ENCODE assay signal across 25 cellular contexts in the genomic region with DNA sequence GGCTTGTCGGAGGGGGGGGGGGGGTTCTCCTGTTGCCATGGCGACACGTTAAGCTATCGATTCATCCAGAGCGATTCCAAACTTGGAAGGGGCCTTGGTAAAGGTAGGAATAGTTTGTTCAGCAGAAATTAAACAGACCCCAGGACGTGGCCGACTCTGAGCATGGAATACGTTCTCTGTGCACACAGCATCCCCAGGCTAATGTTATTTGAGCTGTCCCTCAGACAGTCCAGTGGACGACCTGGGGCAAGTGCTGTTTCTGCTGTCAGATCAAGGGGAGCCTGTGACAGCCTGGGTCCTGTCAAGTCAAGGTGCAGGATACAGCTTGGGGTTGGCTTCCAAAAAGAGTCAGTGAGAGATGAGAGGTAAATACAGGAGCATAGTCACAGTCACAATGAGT.
"Had no signal": no experiment of that assay in that cellular context is flagged by ENCODE, and none has a peak within 500 bp of the region (broad histone marks: within the 10 kb centered on the region; RNA-seq: fewer than 3 reads in every experiment).

No MANE protein-coding gene starts in this region.

- DNase-seq: activated CD4-positive, alpha-beta memory T cell treated with anti-CD3 and anti-CD28 coated beads for 36 hours; activated CD4-positive, alpha-beta T cell treated with anti-CD3 and anti-CD28 coated beads for 4 hours; activated naive CD8-positive, alpha-beta T cell treated with anti-CD3 and anti-CD28 coated beads for 36 hours; activated T-cell treated with anti-CD3 and anti-CD28 coated beads for 4 hours; amniotic stem cell; effector memory CD4-positive, alpha-beta T cell; esophagus squamous epithelium; hippocampal formation; islet precursor cell; left colon; lower lobe of right lung; natural killer cell; occipital lobe; stimulated activated CD4-positive, alpha-beta T cell treated with anti-CD3 and anti-CD28 coated beads, Interleukin-15, amount 100 ng/mL, for 24 hours; stimulated activated CD4-positive, alpha-beta T cell treated with anti-CD3 and anti-CD28 coated beads, Interleukin-2, amount 100 ng/mL, for 48 hours; transverse colon; uterus had no signal

- H3K9me3 Mint-ChIP-seq: activated CD4-positive, alpha-beta memory T cell treated with anti-CD3 and anti-CD28 coated beads for 36 hours; activated naive CD8-positive, alpha-beta T cell treated with anti-CD3 and anti-CD28 coated beads for 36 hours; dendritic cell treated with granulocyte-macrophage colony-stimulating factor and Interleukin-4, amounts not matched to agents 40 ng/mL and 50 ng/mL, for 4 days had no signal

- H3K27me3 Mint-ChIP-seq: activated CD4-positive, alpha-beta memory T cell treated with anti-CD3 and anti-CD28 coated beads for 36 hours; activated naive CD8-positive, alpha-beta T cell treated with anti-CD3 and anti-CD28 coated beads for 36 hours; dendritic cell treated with granulocyte-macrophage colony-stimulating factor and Interleukin-4, amounts not matched to agents 40 ng/mL and 50 ng/mL, for 4 days; stimulated activated naive CD8-positive, alpha-beta T cell treated with anti-CD3 and anti-CD28 coated beads, Interleukin-15, Interleukin-2, amounts not matched to agents 100 ng/mL and 50 ng/mL, for 24 hours had no signal

- H3K4me3 Mint-ChIP-seq: activated CD4-positive, alpha-beta memory T cell treated with anti-CD3 and anti-CD28 coated beads for 36 hours; activated naive CD8-positive, alpha-beta T cell treated with anti-CD3 and anti-CD28 coated beads for 36 hours; activated T-helper 1 cell treated with anti-CD3 and anti-CD28 coated beads, Interleukin-12 subunit alpha, Interleukin-12 subunit beta, Interleukin-2, Interleukin-4 antibody, amounts not matched to agents 30 ng/mL and 10 ng/mL and 1 ng/mL, durations not matched to agents 14 hours and 24 hours and 36 hours; dendritic cell treated with granulocyte-macrophage colony-stimulating factor and Interleukin-4, amounts not matched to agents 40 ng/mL and 50 ng/mL, for 4 days; natural killer cell; stimulated activated naive CD8-positive, alpha-beta T cell treated with anti-CD3 and anti-CD28 coated beads, Interleukin-15, Interleukin-2, amounts not matched to agents 100 ng/mL and 50 ng/mL, for 24 hours; WTC11 had no signal

- ATAC-seq: left colon, lower lobe of right lung, natural killer cell, WTC11 had no signal

- H3K4me3 ChIP-seq: esophagus squamous epithelium, lower lobe of right lung, right atrium auricular region, skin epidermis, suprapubic skin, transverse colon, uterus had no signal

- H3K4me1 Mint-ChIP-seq: activated naive CD8-positive, alpha-beta T cell treated with anti-CD3 and anti-CD28 coated beads for 36 hours; natural killer cell; WTC11 had no signal

- H3K4me1 ChIP-seq: esophagus squamous epithelium, lower lobe of right lung, right atrium auricular region, suprapubic skin, transverse colon, uterus had no signal

- H3K27ac Mint-ChIP-seq: activated CD4-positive, alpha-beta memory T cell treated with anti-CD3 and anti-CD28 coated beads for 36 hours; activated naive CD8-positive, alpha-beta T cell treated with anti-CD3 and anti-CD28 coated beads for 36 hours; activated T-helper 1 cell treated with anti-CD3 and anti-CD28 coated beads, Interleukin-12 subunit alpha, Interleukin-12 subunit beta, Interleukin-2, Interleukin-4 antibody, amounts not matched to agents 30 ng/mL and 10 ng/mL and 1 ng/mL, durations not matched to agents 14 hours and 24 hours and 36 hours; dendritic cell treated with granulocyte-macrophage colony-stimulating factor and Interleukin-4, amounts not matched to agents 40 ng/mL and 50 ng/mL, for 4 days; natural killer cell; stimulated activated naive CD8-positive, alpha-beta T cell treated with anti-CD3 and anti-CD28 coated beads, Interleukin-15, Interleukin-2, amounts not matched to agents 100 ng/mL and 50 ng/mL, for 24 hours; WTC11 had no signal

- H3K27me3 ChIP-seq: esophagus squamous epithelium, right atrium auricular region, suprapubic skin, transverse colon, uterus had no signal

- H3K9me3 ChIP-seq: esophagus squamous epithelium, lower lobe of right lung, right atrium auricular region, transverse colon, uterus had no signal

- H3K36me3 ChIP-seq: esophagus squamous epithelium, lower lobe of right lung, right atrium auricular region, suprapubic skin, transverse colon, uterus had no signal

- H3K36me3 Mint-ChIP-seq: activated CD4-positive, alpha-beta memory T cell treated with anti-CD3 and anti-CD28 coated beads for 36 hours; activated naive CD8-positive, alpha-beta T cell treated with anti-CD3 and anti-CD28 coated beads for 36 hours; natural killer cell had no signal

- H3K27ac ChIP-seq: esophagus squamous epithelium, lower lobe of right lung, right atrium auricular region, skin epidermis, suprapubic skin, transverse colon, uterus had no signal

- FAIRE-seq: endothelial cell of umbilical vein had no signal
